8 cellular contexts compared by ENCODE assay signal in genomic region chr18:54357082-54357659, GRCh38. TPM values are rescaled to one million over a fixed set of nuclear protein-coding genes. Genes with fewer than 3 reads are reported as not detected.
DNase-seq lines count a peak whose midpoint lies in the region; ATAC-seq and TF ChIP-seq lines count a peak whose summit lies in the region.

No MANE protein-coding gene starts in this region.

- H3K27me3 Mint-ChIP-seq in activated CD4-positive, alpha-beta T cell treated with anti-CD3 and anti-CD28 coated beads, Interleukin-2, amount 10 ng/mL, durations not matched to agents 24 days and 14 days = peaks cover 2% of the 10 kb centered on the region

- peaks cover 7% of the 10 kb centered on the region; the same call in 1 of the 2 replicates for H3K36me3 ChIP-seq in RWPE2 (ENCODE audit: low read depth)
- H3K36me3 ChIP-seq in neuron (ENCODE audit: insufficient read depth, low read length) = peaks cover 11% of the 10 kb centered on the region

- H3K36me3 Mint-ChIP-seq in activated CD4-positive, alpha-beta T cell treated with anti-CD3 and anti-CD28 coated beads, Interleukin-2, amount 10 ng/mL, durations not matched to agents 24 days and 14 days (ENCODE audit: low read depth) = peaks cover 18% of the 10 kb centered on the region

- peaks cover 25% of the 10 kb centered on the region for H3K4me1 Mint-ChIP-seq in activated CD4-positive, alpha-beta T cell treated with anti-CD3 and anti-CD28 coated beads, Interleukin-2, amount 10 ng/mL, durations not matched to agents 24 days and 14 days

- DNase-seq in activated CD4-positive, alpha-beta T cell treated with anti-CD3 and anti-CD28 coated beads, Interleukin-2, amount 10 ng/mL, durations not matched to agents 24 days and 14 days = no peak
- DNase-seq in activated CD4-positive, alpha-beta T cell treated with anti-CD3 and anti-CD28 coated beads, Interleukin-2, amount 50 U/mL, for 4 hours = no peak
- DNase-seq in RWPE2 (ENCODE audit: low spot score) (no peak), epithelial cell of proximal tubule (ENCODE audit: low read depth) (no peak), GM19240 (ENCODE audit: insufficient read length, low spot score) (no peak), middle frontal gyrus (ENCODE audit: extremely low spot score, low spot score) (no peak)

- ATAC-seq in HG02973 (IDR thresholded peaks at IDR 0.05; ENCODE audit: unreplicated experiment) (peak; percentile 10), RWPE2 (ENCODE audit: low read depth) (peak; percentile 12; the same call in 1 of the 3 replicates)

- H3K4me3 Mint-ChIP-seq in activated CD4-positive, alpha-beta T cell treated with anti-CD3 and anti-CD28 coated beads, Interleukin-2, amount 10 ng/mL, durations not matched to agents 24 days and 14 days = peak overlapping the region; percentile 99

- intact Hi-C loops in activated CD4-positive, alpha-beta T cell treated with anti-CD3 and anti-CD28 coated beads, Interleukin-2, amount 10 ng/mL, durations not matched to agents 24 days and 14 days (cut with micrococcal nuclease) = loop anchor here (1.0 to 10.0 kb wide), 4 partner anchors 88 to 422 kb away; partner anchors contain the start of genes MBD2 and POLI

- TF ChIP-seq CTCF in RWPE2 (IDR thresholded peaks at IDR 0.05; ENCODE audit: poor library complexity, severe bottlenecking) (no peak), epithelial cell of proximal tubule (conservative IDR thresholded peaks at IDR 0.05; ENCODE audit: low read depth, low read length) (no peak)

- H3K27me3 ChIP-seq in RWPE2 (ENCODE audit: insufficient read depth, poor library complexity, severe bottlenecking) = no peaks in the 10 kb centered on the region
- no peaks in the 10 kb centered on the region for H3K27me3 ChIP-seq in neuron (ENCODE audit: insufficient read depth, low read length)

- peaks cover 2% of the 10 kb centered on the region for H3K9me3 Mint-ChIP-seq in activated CD4-positive, alpha-beta T cell treated with anti-CD3 and anti-CD28 coated beads, Interleukin-2, amount 10 ng/mL, durations not matched to agents 24 days and 14 days

- H2AFZ ChIP-seq in neuron (ENCODE audit: low read depth, low read length) = peak overlapping the region; percentile 87

- H3K4me3 ChIP-seq in RWPE2 (ENCODE audit: severe bottlenecking) = peak overlapping the region; percentile 56
- peak overlapping the region; percentile 97 for H3K4me3 ChIP-seq in epithelial cell of proximal tubule (ENCODE audit: low read depth, low read length)
- peak overlapping the region; percentile 80 for H3K4me3 ChIP-seq in neuron (ENCODE audit: low read length)

- peak overlapping the region; percentile 43 for H3K27ac ChIP-seq in RWPE2 (ENCODE audit: poor library complexity, severe bottlenecking)

- no peaks in the 10 kb centered on the region for H3K9me3 ChIP-seq in RWPE2 (ENCODE audit: severe bottlenecking)
- H3K9me3 ChIP-seq in neuron (ENCODE audit: low read length) = no peaks in the 10 kb centered on the region

- H3K27ac Mint-ChIP-seq in activated CD4-positive, alpha-beta T cell treated with anti-CD3 and anti-CD28 coated beads, Interleukin-2, amount 10 ng/mL, durations not matched to agents 24 days and 14 days = peak overlapping the region; percentile 100

- H3K4me1 ChIP-seq in RWPE2 (ENCODE audit: insufficient read depth, poor library complexity, severe bottlenecking) = peaks cover 10% of the 10 kb centered on the region
- peaks cover 12% of the 10 kb centered on the region for H3K4me1 ChIP-seq in neuron (ENCODE audit: insufficient read depth, low read length)

RNA-seq across cellular contexts. Expression of gene STARD6, which starts 0.5 kb away (rescaled TPM):
- not detected in 2 replicates for total RNA-seq in activated CD4-positive, alpha-beta T cell treated with anti-CD3 and anti-CD28 coated beads, Interleukin-2, amount 10 ng/mL, durations not matched to agents 24 days and 14 days
- 1.9 TPM in 1 of 2 replicates, not detected in the other for total RNA-seq in epithelial cell of proximal tubule

RNA-seq across cellular contexts. Expression of gene C18orf54, which starts 0.5 kb away (rescaled TPM):
- total RNA-seq in activated CD4-positive, alpha-beta T cell treated with anti-CD3 and anti-CD28 coated beads, Interleukin-2, amount 10 ng/mL, durations not matched to agents 24 days and 14 days = 10.9 and 12.8 TPM in 2 replicates
- 6.4 and 12.9 TPM in 2 replicates for total RNA-seq in epithelial cell of proximal tubule
